ENCODE assay signal across 8 cellular contexts in the genomic region with DNA sequence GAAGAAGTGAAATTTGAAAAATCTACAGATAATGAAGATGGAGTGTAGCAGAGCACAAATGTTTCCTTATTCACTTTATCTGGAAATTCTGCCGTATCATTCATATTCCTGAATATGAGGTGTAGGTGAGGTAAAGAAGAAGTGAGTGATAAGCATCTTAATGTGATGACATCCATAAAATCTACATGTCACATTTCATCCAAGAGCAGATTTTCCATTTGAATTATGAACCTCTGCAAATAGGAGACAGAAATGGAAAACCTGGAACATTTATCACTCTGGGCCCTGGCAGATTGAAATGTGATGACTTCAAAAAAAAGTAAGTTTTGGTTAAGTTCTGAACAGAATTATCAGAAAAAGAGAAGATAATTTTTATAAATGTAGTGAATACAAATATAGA.
"Had no signal": no experiment of that assay in that cellular context is flagged by ENCODE, and none has a peak within 500 bp of the region (broad histone marks: within the 10 kb centered on the region; RNA-seq: fewer than 3 reads in every experiment).

No MANE protein-coding gene starts in this region.

- FAIRE-seq: G401.6, GM12878, GM12891, GM12892, GM18507, GM19239 had no signal

- DNase-seq: GDM1, GF-D8 had no signal

- H3K4me3 ChIP-seq: GM12878 had no signal
